Comparison of ENCODE assay signal across 22 cellular contexts in genomic region chr12:29200586-29200985, GRCh38.
DNase-seq lines count a peak whose midpoint lies in the region; TF ChIP-seq lines count a peak whose summit lies in the region.
"Had no signal": no experiment of that assay in that cellular context is flagged by ENCODE, and none has a peak within 500 bp of the region (broad histone marks: within the 10 kb centered on the region; RNA-seq: fewer than 3 reads in every experiment).

No MANE protein-coding gene starts in this region.

- TF ChIP-seq CTCF in HEK293 (tag by site-specific recombination; IDR thresholded peaks at IDR 0.05) (no peak), WERI-Rb-1 (IDR thresholded peaks at IDR 0.05; ENCODE audit: low read depth, low read length) (no peak)

- no peaks in the 10 kb centered on the region for H3K36me3 ChIP-seq in HEK293 (ENCODE audit: control insufficient read depth in 2 of 2, insufficient read depth in 1 of 2, low read length in 2 of 2)
- H3K36me3 ChIP-seq in WERI-Rb-1: no peaks in the 10 kb centered on the region
- H3K36me3 ChIP-seq: right lobe of liver, SJSA1, upper lobe of left lung had no signal

- POLR2A ChIA-PET in HEK293 (lab: Yijun Ruan, JAX): no interaction called here

- no peak overlapping the region for H3K27ac ChIP-seq in HEK293 (ENCODE audit: extremely low read depth, low read depth, low read length)
- H3K27ac ChIP-seq in WERI-Rb-1: no peak overlapping the region
- H3K27ac ChIP-seq: BLaER1, dorsolateral prefrontal cortex, right lobe of liver, SJSA1, upper lobe of left lung had no signal

- H3K9me3 ChIP-seq in HEK293 (ENCODE audit: control insufficient read depth, insufficient read depth, low read depth, low read length) (no peaks in the 10 kb centered on the region), WERI-Rb-1 (ENCODE audit: severe bottlenecking) (no peaks in the 10 kb centered on the region)
- H3K9me3 ChIP-seq: right lobe of liver, SJSA1, upper lobe of left lung had no signal

- DNase-seq in COR-L47 (lab: John Stamatoyannopoulos, UW) (peak; percentile 1), NCI-H345 treated with DMSO at 0.1 percent for 48 hours (lab: John Stamatoyannopoulos, UW; ENCODE audit: unreplicated experiment) (peak; percentile 13), WERI-Rb-1 (peak; percentile 13), NCI-H1436 treated with DMSO at 0.1 percent for 48 hours (lab: John Stamatoyannopoulos, UW) (no peak), germinal center (ENCODE audit: low spot score) (no peak)
- no peak for DNase-seq in stimulated activated naive CD4-positive, alpha-beta T cell treated with Interleukin-2 at 50 U/mL for 16 hours (lab: John Stamatoyannopoulos, UW)
- DNase-seq: activated B cell treated with CpG ODN at 0.5 μM for 24 hours; activated CD4-positive, alpha-beta T cell treated with anti-CD3 and anti-CD28 coated beads, Interleukin-2, amount 50 U/mL, for 1 hour; activated naive CD4-positive, alpha-beta T cell treated with Interleukin-2 at 50 U/mL for 16 hours; activated T-cell treated with anti-CD3 and anti-CD28 coated beads, Interleukin-2, amount 50 U/mL, for 48 hours; cerebellar nuclear complex; dorsolateral prefrontal cortex; Kasumi-1; posterior cingulate gyrus; right lobe of liver; RPMI8226; stimulated activated CD4-positive, alpha-beta T cell treated with anti-CD3 and anti-CD28 coated beads, Interleukin-4, amount 100 ng/mL, for 24 hours; substantia nigra; upper lobe of left lung had no signal

- CTCF ChIA-PET in HEK293 (lab: Yijun Ruan, JAX): no interaction called here

- H3K4me3 ChIP-seq in HEK293 (ENCODE audit: low read depth, low read length): no peak overlapping the region
- H3K4me3 ChIP-seq in WERI-Rb-1 (ENCODE audit: low read depth, low read length): no peak overlapping the region
- H3K4me3 ChIP-seq: BLaER1, dorsolateral prefrontal cortex, right lobe of liver, SJSA1, upper lobe of left lung had no signal

- no peaks in the 10 kb centered on the region for H3K27me3 ChIP-seq in WERI-Rb-1 (ENCODE audit: insufficient read depth, low read depth, severe bottlenecking)
- H3K27me3 ChIP-seq: BLaER1, dorsolateral prefrontal cortex, right lobe of liver, SJSA1, upper lobe of left lung had no signal

- H3K4me1 ChIP-seq in HEK293 (ENCODE audit: control insufficient read depth, insufficient read depth, low read length): no peaks in the 10 kb centered on the region
- H3K4me1 ChIP-seq: BLaER1, right lobe of liver, SJSA1, upper lobe of left lung had no signal

TF ChIP-seq in HEK293, 187 proteins besides CTCF, POLR2A, EP300 and RAD21:
- TF ChIP-seq ZNF239 (tag by site-specific recombination; IDR thresholded peaks at IDR 0.05): no peak
- TF ChIP-seq ZNF670 (tag by site-specific recombination; IDR thresholded peaks at IDR 0.05; ENCODE audit: low read depth): no peak
- TF ChIP-seq ZNF791 (tag by site-specific recombination; IDR thresholded peaks at IDR 0.05): no peak
- 0 out of 2 replicates have a peak, but pooled peaks have one; percentile 14 for TF ChIP-seq ZIC2 (tag by site-specific recombination; IDR thresholded peaks at IDR 0.05)
- no peak for TF ChIP-seq ZBTB7A (tag by site-specific recombination; IDR thresholded peaks at IDR 0.05; ENCODE audit: low read depth)
- peak; percentile 65; the same call in 1 of the 2 replicates for TF ChIP-seq TCF7L2 (IDR thresholded peaks at IDR 0.05; ENCODE audit: borderline replicate concordance, low read depth, low read length)
- no peak for TF ChIP-seq KLF9 (tag by site-specific recombination; IDR thresholded peaks at IDR 0.05; ENCODE audit: low read depth)
- TF ChIP-seq, protein P1, sequence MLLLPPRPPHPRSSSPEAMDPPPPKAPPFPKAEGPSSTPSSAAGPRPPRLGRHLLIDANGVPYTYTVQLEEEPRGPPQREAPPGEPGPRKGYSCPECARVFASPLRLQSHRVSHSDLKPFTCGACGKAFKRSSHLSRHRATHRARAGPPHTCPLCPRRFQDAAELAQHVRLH (tag by site-specific recombination; IDR thresholded peaks at IDR 0.05): no peak
- TF ChIP-seq SETDB1 (IDR thresholded peaks at IDR 0.05; ENCODE audit: insufficient read length, low read length): peak; percentile 17
- TF ChIP-seq MEIS1 (CRISPR knock-in tag; IDR thresholded peaks at IDR 0.05; ENCODE audit: borderline replicate concordance): no peak
- TF ChIP-seq ZFP3 (tag by site-specific recombination; IDR thresholded peaks at IDR 0.05; ENCODE audit: low read depth): no peak

Comparison
In these comparisons a context has a peak if more than half of its experiments do, and no peak if none do; other contexts are left out.
1. DNase-seq: peak in COR-L47 (single experiment), NCI-H345 treated with DMSO at 0.1 percent for 48 hours (single experiment) and WERI-Rb-1 (single experiment); none in NCI-H1436 treated with DMSO at 0.1 percent for 48 hours (single experiment), germinal center (single experiment) and stimulated activated naive CD4-positive, alpha-beta T cell treated with Interleukin-2 at 50 U/mL for 16 hours (single experiment).